23 cellular contexts compared by ENCODE assay signal in the genomic region with DNA sequence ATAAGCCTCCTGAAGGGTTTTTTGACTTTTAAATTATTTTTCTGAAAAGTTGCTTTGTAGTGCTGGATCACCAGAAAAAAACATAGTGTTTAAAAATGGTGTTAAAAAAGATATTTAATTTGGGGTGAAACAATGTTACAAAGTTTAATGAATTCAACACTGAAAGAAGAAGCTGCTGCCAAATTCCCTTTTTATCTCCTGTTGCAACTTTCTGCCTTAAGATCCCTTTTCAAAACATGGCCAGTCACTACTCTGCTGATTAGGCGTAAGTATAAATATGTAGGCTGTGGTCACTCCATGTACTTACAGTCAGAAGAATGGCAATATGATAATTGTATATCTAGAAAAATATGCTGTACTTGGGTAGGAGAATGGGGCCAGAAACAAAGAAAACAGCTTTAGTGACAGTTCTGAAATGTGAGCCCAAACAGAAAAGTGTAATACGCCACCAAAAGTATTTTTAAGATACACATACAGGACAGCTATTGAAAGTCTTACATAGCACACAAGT.
A peak's percentile ranks its signal among the peaks of the same experiment; 100 is the strongest.
DNase-seq lines count a peak whose midpoint lies in the region; TF ChIP-seq lines count a peak whose summit lies in the region.
"Had no signal": no experiment of that assay in that cellular context is flagged by ENCODE, and none has a peak within 500 bp of the region (broad histone marks: within the 10 kb centered on the region; RNA-seq: fewer than 3 reads in every experiment).

No MANE protein-coding gene starts in this region.

- H3K4me1 Mint-ChIP-seq in neural progenitor cell = peaks cover 28% of the 10 kb centered on the region
- H3K4me1 Mint-ChIP-seq: CD8-positive, alpha-beta memory T cell had no signal

- no peaks in the 10 kb centered on the region for H4K20me1 ChIP-seq in neural progenitor cell (ENCODE audit: low read depth)
- H4K20me1 ChIP-seq: BLaER1 treated with 17β-estradiol and CSF1 and Interleukin-3, amounts not matched to agents 10 nM and 100 nM had no signal

- H3K4me2 ChIP-seq in neural progenitor cell = no peak overlapping the region

- no peak overlapping the region for H3K27ac Mint-ChIP-seq in neural progenitor cell
- H3K27ac Mint-ChIP-seq: CD8-positive, alpha-beta memory T cell had no signal

- peaks cover 15% of the 10 kb centered on the region for H3K4me1 ChIP-seq in neural progenitor cell

- H3K4me3 ChIP-seq in neural progenitor cell = no peak overlapping the region
- H3K4me3 ChIP-seq: BLaER1 treated with 17β-estradiol and CSF1 and Interleukin-3, amounts not matched to agents 10 nM and 100 nM had no signal

- no peaks in the 10 kb centered on the region for H3K9me3 ChIP-seq in neural progenitor cell (ENCODE audit: low read depth)
- H3K9me3 ChIP-seq: BLaER1 treated with 17β-estradiol and CSF1 and Interleukin-3, amounts not matched to agents 10 nM and 100 nM had no signal

- H3K36me3 Mint-ChIP-seq in neural progenitor cell = no peaks in the 10 kb centered on the region
- H3K36me3 Mint-ChIP-seq: CD8-positive, alpha-beta memory T cell had no signal

- H3K4me3 Mint-ChIP-seq in neural progenitor cell = no peak overlapping the region
- H3K4me3 Mint-ChIP-seq: CD8-positive, alpha-beta memory T cell had no signal

- no peak overlapping the region for H2AFZ ChIP-seq in neural progenitor cell (replicated peaks)

- H3K9ac ChIP-seq in neural progenitor cell = no peak overlapping the region

- no peaks in the 10 kb centered on the region for H3K27me3 Mint-ChIP-seq in neural progenitor cell (ENCODE audit: insufficient read depth, low read depth)

- peak; percentile 6 for DNase-seq in NOMO-1 treated with DMSO at 0.1 percent for 48 hours (lab: John Stamatoyannopoulos, UW; ENCODE audit: unreplicated experiment)
- DNase-seq in NOMO-1 (lab: John Stamatoyannopoulos, UW; ENCODE audit: unreplicated experiment in 2 of 2) = no peak
- DNase-seq in caudate nucleus (lab: John Stamatoyannopoulos, UW) = no peak
- no peak for DNase-seq in activated CD4-positive, alpha-beta T cell treated with anti-CD3 and anti-CD28 coated beads for 48 hours
- DNase-seq in SKM-1 treated with dmso at 0.1 percent for 144 hours (lab: John Stamatoyannopoulos, UW; ENCODE audit: unreplicated experiment) = no peak
- no peak for DNase-seq in neural progenitor cell (ENCODE audit: low spot score)
- DNase-seq: 8988T; Calu3; CD8-positive, alpha-beta memory T cell; DMS153; GOT3; KBM-7; MM.1S; NCI-H1105 treated with DMSO at 0.1 percent for 48 hours; NCI-H2029 treated with DMSO at 0.1 percent for 48 hours; NCI-H345; NCI-H524 treated with DMSO at 0.1 percent for 48 hours; NCI-H82; SHP77 treated with DMSO at 0.1 percent for 48 hours had no signal

- no peaks in the 10 kb centered on the region for H3K79me2 ChIP-seq in neural progenitor cell (ENCODE audit: low read depth)

- H3F3A ChIP-seq in neural progenitor cell (ENCODE audit: low read depth) = peaks cover 10% of the 10 kb centered on the region

- H3K27me3 ChIP-seq in layer of hippocampus (ENCODE audit: control insufficient read depth, insufficient read depth, low read length) (no peaks in the 10 kb centered on the region), neural progenitor cell (no peaks in the 10 kb centered on the region)
- H3K27me3 ChIP-seq: BLaER1 treated with 17β-estradiol and CSF1 and Interleukin-3, amounts not matched to agents 10 nM and 100 nM had no signal

- no peaks in the 10 kb centered on the region for H3K36me3 ChIP-seq in neural progenitor cell

- H3K27ac ChIP-seq in caudate nucleus (ENCODE audit: low read depth, low read length) (peak overlapping the region; percentile 58), layer of hippocampus (ENCODE audit: low read depth, low read length) (peak overlapping the region; percentile 73), temporal lobe (ENCODE audit: low read depth, low read length) (peak overlapping the region; percentile 64), neural progenitor cell (no peak overlapping the region)
- H3K27ac ChIP-seq: RWPE1 had no signal

- H3K9me3 Mint-ChIP-seq in neural progenitor cell = no peaks in the 10 kb centered on the region
- H3K9me3 Mint-ChIP-seq: CD8-positive, alpha-beta memory T cell had no signal

- no peak for TF ChIP-seq CTCF in neural progenitor cell (IDR thresholded peaks at IDR 0.05)
